In the genomic region with DNA sequence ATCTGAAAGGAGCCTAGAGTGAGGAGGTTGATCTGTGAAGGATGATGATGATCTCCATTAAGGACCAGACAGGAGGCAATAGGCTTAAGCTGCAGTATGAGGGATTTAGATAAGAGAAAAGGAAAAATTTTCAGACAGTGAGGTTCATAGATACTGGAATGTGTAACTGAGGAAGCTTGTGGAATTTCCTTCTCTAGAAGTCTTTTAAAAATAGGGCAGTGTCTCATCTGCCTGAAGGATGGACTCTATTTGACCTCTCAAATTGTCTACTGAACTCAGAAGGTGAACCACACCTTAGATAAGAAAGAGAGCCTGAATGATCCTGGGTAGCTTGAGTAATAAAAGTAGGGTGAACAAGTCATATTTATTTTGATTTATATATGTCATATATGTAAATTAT, we compare ENCODE assay signal across 34 cellular contexts.
DNase-seq lines count a peak whose midpoint lies in the region; ATAC-seq, FAIRE-seq and TF ChIP-seq lines count a peak whose summit lies in the region.
"Had no signal": no experiment of that assay in that cellular context is flagged by ENCODE, and none has a peak within 500 bp of the region (broad histone marks: within the 10 kb centered on the region; RNA-seq: fewer than 3 reads in every experiment).

No MANE protein-coding gene starts in this region.

- H3K36me3 ChIP-seq in astrocyte (ENCODE audit: insufficient read depth, low read length) (no peaks in the 10 kb centered on the region), keratinocyte (ENCODE audit: control insufficient read depth in 2 of 2, extremely low read depth in 1 of 2, insufficient read depth in 2 of 2, low read length in 2 of 2) (no peaks in the 10 kb centered on the region), kidney (ENCODE audit: control insufficient read depth in 1 of 2, insufficient read depth in 2 of 2, low read length in 2 of 2) (no peaks in the 10 kb centered on the region), BE2C (no peaks in the 10 kb centered on the region)
- H3K36me3 ChIP-seq: adrenal gland, breast epithelium, gastroesophageal sphincter, left lung, stomach, thyroid gland had no signal

- H3K4me3 ChIP-seq in astrocyte (ENCODE audit: insufficient read depth, low read depth, low read length): no peak overlapping the region
- no peak overlapping the region for H3K4me3 ChIP-seq in keratinocyte (ENCODE audit: control insufficient read depth in 2 of 3, extremely low read depth in 1 of 3, insufficient read depth in 2 of 3, low read depth in 1 of 3, low read length in 3 of 3)
- no peak overlapping the region for H3K4me3 ChIP-seq in kidney (ENCODE audit: low read length in 2 of 2)
- no peak overlapping the region for H3K4me3 ChIP-seq in BE2C (ENCODE audit: low read depth, low read length)
- H3K4me3 ChIP-seq: adrenal gland, breast epithelium, gastroesophageal sphincter, hepatocyte, K562, left lung, skin epidermis, stomach, thyroid gland had no signal

- TF ChIP-seq CTCF in astrocyte (IDR thresholded peaks at IDR 0.05; ENCODE audit: insufficient read depth, low read depth, low read length) (no peak), keratinocyte (optimal IDR thresholded peaks at IDR 0.05 in 1 of 3, IDR thresholded peaks at IDR 0.05 in 1 of 3, conservative IDR thresholded peaks at IDR 0.05 in 1 of 3; ENCODE audit: extremely low read depth in 1 of 3, insufficient read depth in 2 of 3, low read length in 3 of 3) (no peak), kidney (IDR thresholded peaks at IDR 0.05; ENCODE audit: borderline replicate concordance, extremely low read depth, insufficient read depth) (no peak), BE2C (IDR thresholded peaks at IDR 0.05; ENCODE audit: low read depth, low read length) (no peak)

- peak; percentile 59 for DNase-seq in NCI-H82 (lab: John Stamatoyannopoulos, UW)
- DNase-seq in NCI-H82 treated with DMSO at 0.1 percent for 48 hours (lab: John Stamatoyannopoulos, UW; ENCODE audit: unreplicated experiment): no peak
- peak; percentile 84 for DNase-seq in astrocyte (ENCODE audit: low read depth)
- DNase-seq in keratinocyte (ENCODE audit: low read depth, low spot score): no peak
- DNase-seq in kidney: no peak
- no peak for DNase-seq in BE2C
- DNase-seq: activated B cell treated with CpG ODN at 0.5 μM for 24 hours; activated CD4-positive, alpha-beta T cell treated with anti-CD3 and anti-CD28 coated beads, Interleukin-2, amount 50 U/mL, for 4 hours; activated naive CD4-positive, alpha-beta T cell treated with Interleukin-2 at 50 U/mL for 16 hours; activated T-cell treated with anti-CD3 and anti-CD28 coated beads, Interleukin-2, amount 50 U/mL, for 72 hours; adrenal gland; CD4-positive, alpha-beta memory T cell; DMS 273 treated with DMSO at 0.1 percent for 48 hours; GOT3; left lung; NCI-H1105; NCI-H2029 treated with DMSO at 0.1 percent for 48 hours; NCI-H345; SHP77 treated with DMSO at 0.1 percent for 48 hours; stimulated activated CD4-positive, alpha-beta T cell treated with anti-CD3 and anti-CD28 coated beads, Interleukin-1b, Interleukin-23, amount 100 ng/mL, for 48 hours; stimulated activated CD8-positive, alpha-beta memory T cell treated with anti-CD3 and anti-CD28 coated beads, Interleukin-4, amount 100 ng/mL, for 48 hours; stomach; T-cell; thyroid gland had no signal

- no peaks in the 10 kb centered on the region for H3K79me2 ChIP-seq in astrocyte (ENCODE audit: insufficient read depth, low read length)
- H3K79me2 ChIP-seq in keratinocyte (ENCODE audit: control insufficient read depth, insufficient read depth, low read length): no peaks in the 10 kb centered on the region
- H3K79me2 ChIP-seq: hepatocyte had no signal

- H3K27me3 ChIP-seq in astrocyte (ENCODE audit: insufficient read depth, low read length) (no peaks in the 10 kb centered on the region), keratinocyte (ENCODE audit: control insufficient read depth, extremely low read depth, insufficient read depth, low read length) (no peaks in the 10 kb centered on the region), BE2C (no peaks in the 10 kb centered on the region; the same call in 1 of the 2 replicates)
- H3K27me3 ChIP-seq: adrenal gland, breast epithelium, gastroesophageal sphincter, hepatocyte, left lung, stomach, thyroid gland had no signal

- intact Hi-C loops in kidney (cut with DNase I): no loop called here

- no peak overlapping the region for H3K4me3 Mint-ChIP-seq in astrocyte (ENCODE audit: unreplicated experiment)
- no peak overlapping the region for H3K4me3 Mint-ChIP-seq in stimulated activated memory B cell treated with anti-CD40 and anti-IgM and Interleukin-4, amounts not matched to agents 10 μg/mL and 1 μg/mL and 100 μg/mL, for 72 hours
- H3K4me3 Mint-ChIP-seq: activated B cell treated with CpG ODN at 0.5 μM for 24 hours; activated T-cell treated with anti-CD3 and anti-CD28 coated beads, Interleukin-2, amount 50 U/mL, for 72 hours; CD4-positive, alpha-beta memory T cell; natural killer cell treated with Interleukin-12 subunit alpha and Interleukin-12 subunit beta and Interleukin-15 and Interleukin-18, amount 100 ng/mL, for 72 hours; T-cell had no signal

- no peaks in the 10 kb centered on the region for H3K27me3 Mint-ChIP-seq in astrocyte (ENCODE audit: low read depth, unreplicated experiment)
- no peaks in the 10 kb centered on the region for H3K27me3 Mint-ChIP-seq in stimulated activated memory B cell treated with anti-CD40 and anti-IgM and Interleukin-4, amounts not matched to agents 10 μg/mL and 1 μg/mL and 100 μg/mL, for 72 hours
- H3K27me3 Mint-ChIP-seq: activated B cell treated with CpG ODN at 0.5 μM for 24 hours, T-cell had no signal

- peak overlapping the region; percentile 1 for H3K4me2 ChIP-seq in astrocyte (ENCODE audit: low read length)
- H3K4me2 ChIP-seq in keratinocyte (ENCODE audit: control insufficient read depth, extremely low read depth, insufficient read depth, low read depth, low read length): no peak overlapping the region
- H3K4me2 ChIP-seq: hepatocyte had no signal

- peaks cover 28% of the 10 kb centered on the region for H3K4me1 ChIP-seq in astrocyte (ENCODE audit: insufficient read depth, low read length)
- H3K4me1 ChIP-seq in keratinocyte (ENCODE audit: control insufficient read depth, extremely low read depth, insufficient read depth, low read length): peaks cover 29% of the 10 kb centered on the region
- H3K4me1 ChIP-seq in kidney (ENCODE audit: control insufficient read depth in 1 of 2, insufficient read depth in 1 of 2, low read depth in 1 of 2, low read length in 2 of 2): no peaks in the 10 kb centered on the region
- H3K4me1 ChIP-seq in BE2C: no peaks in the 10 kb centered on the region
- H3K4me1 ChIP-seq: breast epithelium, gastroesophageal sphincter, thyroid gland had no signal

- H3K27ac ChIP-seq in astrocyte (ENCODE audit: low read depth, low read length) (peak overlapping the region; percentile 75), keratinocyte (ENCODE audit: control insufficient read depth, insufficient read depth, low read length) (no peak overlapping the region), kidney (ENCODE audit: low read depth in 2 of 2, low read length in 2 of 2) (no peak overlapping the region)
- H3K27ac ChIP-seq: 22Rv1, adrenal gland, gastroesophageal sphincter, hepatocyte, stomach, thyroid gland had no signal

- H4K20me1 ChIP-seq in astrocyte (ENCODE audit: insufficient read depth, low read length) (no peaks in the 10 kb centered on the region), keratinocyte (ENCODE audit: control insufficient read depth, extremely low read depth, insufficient read depth, low read length) (no peaks in the 10 kb centered on the region)

- H3K9ac ChIP-seq in astrocyte (ENCODE audit: low read length) (peak overlapping the region; percentile 4), keratinocyte (ENCODE audit: control insufficient read depth, extremely low read depth, insufficient read depth, low read length) (no peak overlapping the region), kidney (ENCODE audit: low read length in 2 of 2) (no peak overlapping the region)

- no peaks in the 10 kb centered on the region for H3K9me3 ChIP-seq in astrocyte (ENCODE audit: insufficient read depth, low read depth, low read length)
- no peaks in the 10 kb centered on the region for H3K9me3 ChIP-seq in keratinocyte (ENCODE audit: control insufficient read depth, low read depth, low read length)
- no peaks in the 10 kb centered on the region for H3K9me3 ChIP-seq in kidney (ENCODE audit: control insufficient read depth in 1 of 2, low read length in 2 of 2)
- no peaks in the 10 kb centered on the region for H3K9me3 ChIP-seq in BE2C
- H3K9me3 ChIP-seq: adrenal gland, breast epithelium, gastroesophageal sphincter, left lung, stomach, thyroid gland had no signal

- peak overlapping the region; percentile 14 for H3K27ac Mint-ChIP-seq in astrocyte (ENCODE audit: unreplicated experiment)
- H3K27ac Mint-ChIP-seq in stimulated activated memory B cell treated with anti-CD40 and anti-IgM and Interleukin-4, amounts not matched to agents 10 μg/mL and 1 μg/mL and 100 μg/mL, for 72 hours: peak overlapping the region; percentile 2
- H3K27ac Mint-ChIP-seq: activated B cell treated with CpG ODN at 0.5 μM for 24 hours; activated T-cell treated with anti-CD3 and anti-CD28 coated beads, Interleukin-2, amount 50 U/mL, for 72 hours; CD4-positive, alpha-beta memory T cell; natural killer cell treated with Interleukin-12 subunit alpha and Interleukin-12 subunit beta and Interleukin-15 and Interleukin-18, amount 100 ng/mL, for 72 hours; T-cell had no signal

- H3K36me3 Mint-ChIP-seq in astrocyte (ENCODE audit: low read depth, unreplicated experiment): no peaks in the 10 kb centered on the region
- no peaks in the 10 kb centered on the region for H3K36me3 Mint-ChIP-seq in stimulated activated memory B cell treated with anti-CD40 and anti-IgM and Interleukin-4, amounts not matched to agents 10 μg/mL and 1 μg/mL and 100 μg/mL, for 72 hours
- H3K36me3 Mint-ChIP-seq: CD4-positive, alpha-beta memory T cell; natural killer cell treated with Interleukin-12 subunit alpha and Interleukin-12 subunit beta and Interleukin-15 and Interleukin-18, amount 100 ng/mL, for 72 hours; T-cell had no signal

- H3K9me1 ChIP-seq in keratinocyte (ENCODE audit: control insufficient read depth, extremely low read depth, insufficient read depth, low read length): no peaks in the 10 kb centered on the region

- dilution Hi-C loops in keratinocyte (cut with MboI; ENCODE audit: extremely low pct_ligation_motif_present, low sequenced_read_pairs): no loop called here

- ATAC-seq in stimulated activated memory B cell treated with anti-CD40 and anti-IgM and Interleukin-4, amounts not matched to agents 10 μg/mL and 1 μg/mL and 100 μg/mL, for 72 hours: no peak
- no peak for ATAC-seq in HG02973 (IDR thresholded peaks at IDR 0.05; ENCODE audit: unreplicated experiment)
- ATAC-seq: activated T-cell treated with anti-CD3 and anti-CD28 coated beads, Interleukin-2, amount 50 U/mL, for 72 hours; gastroesophageal sphincter; K562; left lung; natural killer cell treated with Interleukin-12 subunit alpha and Interleukin-12 subunit beta and Interleukin-15 and Interleukin-18, amount 100 ng/mL, for 72 hours; T-cell had no signal

- H2AFZ ChIP-seq in astrocyte (ENCODE audit: low read depth, low read length): no peak overlapping the region
- peak overlapping the region; percentile 16 for H2AFZ ChIP-seq in keratinocyte (ENCODE audit: control insufficient read depth, low read length)
- H2AFZ ChIP-seq: hepatocyte had no signal

- peaks cover 45% of the 10 kb centered on the region for H3K4me1 Mint-ChIP-seq in astrocyte (ENCODE audit: low read depth, unreplicated experiment)
- H3K4me1 Mint-ChIP-seq in stimulated activated memory B cell treated with anti-CD40 and anti-IgM and Interleukin-4, amounts not matched to agents 10 μg/mL and 1 μg/mL and 100 μg/mL, for 72 hours: peaks cover 18% of the 10 kb centered on the region
- H3K4me1 Mint-ChIP-seq: CD4-positive, alpha-beta memory T cell had no signal

- FAIRE-seq in astrocyte (lab: Jason Lieb, UNC) (no peak), keratinocyte (lab: Jason Lieb, UNC) (no peak), kidney (lab: Jason Lieb, UNC) (no peak)
- FAIRE-seq: GM12892, K562 had no signal

- H3K9me3 Mint-ChIP-seq in astrocyte (ENCODE audit: unreplicated experiment): no peaks in the 10 kb centered on the region
- no peaks in the 10 kb centered on the region for H3K9me3 Mint-ChIP-seq in stimulated activated memory B cell treated with anti-CD40 and anti-IgM and Interleukin-4, amounts not matched to agents 10 μg/mL and 1 μg/mL and 100 μg/mL, for 72 hours
- H3K9me3 Mint-ChIP-seq: activated B cell treated with CpG ODN at 0.5 μM for 24 hours; activated T-cell treated with anti-CD3 and anti-CD28 coated beads, Interleukin-2, amount 50 U/mL, for 72 hours; CD4-positive, alpha-beta memory T cell; natural killer cell treated with Interleukin-12 subunit alpha and Interleukin-12 subunit beta and Interleukin-15 and Interleukin-18, amount 100 ng/mL, for 72 hours; T-cell had no signal

Comparison
In these comparisons a context has a peak if more than half of its experiments do, and no peak if none do; other contexts are left out.
1. DNase-seq: peak in NCI-H82 (single experiment) and astrocyte (single experiment); none in NCI-H82 treated with DMSO at 0.1 percent for 48 hours (single experiment), keratinocyte (single experiment), kidney (single experiment) and BE2C (single experiment).